10 cellular contexts compared by ENCODE assay signal in the genomic region with DNA sequence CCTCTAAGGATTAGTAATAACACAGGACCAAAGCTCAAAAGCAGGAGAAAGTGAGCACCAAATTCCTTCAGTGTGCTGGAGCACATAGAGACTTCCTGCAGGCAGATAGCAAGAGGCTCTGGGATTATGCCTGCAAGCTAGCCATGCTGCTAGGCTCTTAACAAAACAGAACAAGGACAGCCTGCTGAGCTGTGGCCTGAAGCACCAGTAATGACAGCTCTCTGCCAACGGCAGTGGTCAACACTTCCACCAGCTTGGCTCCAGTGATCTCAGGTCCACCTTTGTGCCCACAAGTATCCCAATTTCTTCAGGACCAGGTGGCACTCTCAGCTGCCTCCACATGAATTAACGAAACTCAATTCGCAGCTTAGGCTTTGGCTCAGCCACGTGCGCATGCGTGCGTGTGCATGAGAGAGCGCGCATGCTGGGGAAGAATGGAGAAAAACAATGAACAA.
A peak's percentile ranks its signal among the peaks of the same experiment; 100 is the strongest.
DNase-seq lines count a peak whose midpoint lies in the region; ATAC-seq and TF ChIP-seq lines count a peak whose summit lies in the region.
"Had no signal": no experiment of that assay in that cellular context is flagged by ENCODE, and none has a peak within 500 bp of the region (broad histone marks: within the 10 kb centered on the region; RNA-seq: fewer than 3 reads in every experiment).

No MANE protein-coding gene starts in this region.

- H3K4me1 Mint-ChIP-seq in activated naive CD4-positive, alpha-beta T cell treated with anti-CD3 and anti-CD28 coated beads, Interleukin-2, amount 50 U/mL, for 24 hours, result peaks cover 88% of the 10 kb centered on the region
- H3K4me1 Mint-ChIP-seq in activated naive CD4-positive, alpha-beta T cell treated with anti-CD3 and anti-CD28 coated beads for 36 hours (ENCODE audit: low read depth), result peaks cover 81% of the 10 kb centered on the region
- peaks cover 37% of the 10 kb centered on the region for H3K4me1 Mint-ChIP-seq in endodermal cell

- H3K9me3 Mint-ChIP-seq in activated naive CD4-positive, alpha-beta T cell treated with anti-CD3 and anti-CD28 coated beads, Interleukin-2, amount 50 U/mL, for 24 hours, result no peaks in the 10 kb centered on the region
- no peaks in the 10 kb centered on the region for H3K9me3 Mint-ChIP-seq in activated naive CD4-positive, alpha-beta T cell treated with anti-CD3 and anti-CD28 coated beads for 36 hours
- no peaks in the 10 kb centered on the region for H3K9me3 Mint-ChIP-seq in endodermal cell
- H3K9me3 Mint-ChIP-seq: effector memory CD8-positive, alpha-beta T cell had no signal

- H3K9ac ChIP-seq in endodermal cell (ENCODE audit: extremely low read depth, low read length, poor library complexity, severe bottlenecking), result no peak overlapping the region

- no peak for DNase-seq in activated naive CD4-positive, alpha-beta T cell treated with anti-CD3 and anti-CD28 coated beads for 36 hours
- DNase-seq in endodermal cell (peak; percentile 74), uterus (peak in 1 of 2 donors; percentile 12), DMS53 (lab: John Stamatoyannopoulos, UW) (no peak)
- DNase-seq: effector memory CD8-positive, alpha-beta T cell; NCI-H526 treated with DMSO at 0.1 percent for 48 hours had no signal

- no peak overlapping the region for H3K4me3 ChIP-seq in endodermal cell (ENCODE audit: low read length)
- no peak overlapping the region for H3K4me3 ChIP-seq in mesodermal cell (ENCODE audit: extremely low read depth, insufficient read depth, low read length, poor library complexity, severe bottlenecking)
- H3K4me3 ChIP-seq in uterus, result no peak overlapping the region

- H3K9me3 ChIP-seq in endodermal cell (ENCODE audit: control insufficient read depth, low read length) (no peaks in the 10 kb centered on the region), mesodermal cell (ENCODE audit: control insufficient read depth, low read length) (no peaks in the 10 kb centered on the region), uterus (no peaks in the 10 kb centered on the region)

- peaks cover 8% of the 10 kb centered on the region for H3K4me1 ChIP-seq in endodermal cell (ENCODE audit: control insufficient read depth, insufficient read depth, low read length)
- peaks cover 41% of the 10 kb centered on the region for H3K4me1 ChIP-seq in mesodermal cell (ENCODE audit: control insufficient read depth, insufficient read depth, low read length, poor library complexity, severe bottlenecking)
- H3K4me1 ChIP-seq in uterus, result peaks cover 38 to 65% of the 10 kb centered on the region in 2 donors

- no peak for TF ChIP-seq POLR2A in uterus (IDR thresholded peaks at IDR 0.05)

- peak overlapping the region; percentile 79 for H3K27ac Mint-ChIP-seq in activated naive CD4-positive, alpha-beta T cell treated with anti-CD3 and anti-CD28 coated beads, Interleukin-2, amount 50 U/mL, for 24 hours
- no peak overlapping the region for H3K27ac Mint-ChIP-seq in activated naive CD4-positive, alpha-beta T cell treated with anti-CD3 and anti-CD28 coated beads for 36 hours
- H3K27ac Mint-ChIP-seq in endodermal cell, result no peak overlapping the region

- H3K27me3 Mint-ChIP-seq in activated naive CD4-positive, alpha-beta T cell treated with anti-CD3 and anti-CD28 coated beads, Interleukin-2, amount 50 U/mL, for 24 hours, result no peaks in the 10 kb centered on the region
- no peaks in the 10 kb centered on the region for H3K27me3 Mint-ChIP-seq in activated naive CD4-positive, alpha-beta T cell treated with anti-CD3 and anti-CD28 coated beads for 36 hours (ENCODE audit: low read depth)
- no peaks in the 10 kb centered on the region for H3K27me3 Mint-ChIP-seq in endodermal cell (ENCODE audit: insufficient read depth)
- H3K27me3 Mint-ChIP-seq: effector memory CD8-positive, alpha-beta T cell had no signal

- intact Hi-C loops in activated naive CD4-positive, alpha-beta T cell treated with anti-CD3 and anti-CD28 coated beads for 36 hours (cut with micrococcal nuclease), result no loop called here
- intact Hi-C loops in uterus (cut with DNase I; ENCODE audit: low total_unique reads), result no loop called here

- H3K36me3 Mint-ChIP-seq in activated naive CD4-positive, alpha-beta T cell treated with anti-CD3 and anti-CD28 coated beads, Interleukin-2, amount 50 U/mL, for 24 hours, result peaks cover 9% of the 10 kb centered on the region
- H3K36me3 Mint-ChIP-seq in activated naive CD4-positive, alpha-beta T cell treated with anti-CD3 and anti-CD28 coated beads for 36 hours (ENCODE audit: low read depth), result peaks cover 10% of the 10 kb centered on the region
- H3K36me3 Mint-ChIP-seq in endodermal cell (ENCODE audit: low read depth), result peaks cover 32% of the 10 kb centered on the region

- H3K4me3 Mint-ChIP-seq in activated naive CD4-positive, alpha-beta T cell treated with anti-CD3 and anti-CD28 coated beads, Interleukin-2, amount 50 U/mL, for 24 hours, result peak overlapping the region; percentile 40
- H3K4me3 Mint-ChIP-seq in activated naive CD4-positive, alpha-beta T cell treated with anti-CD3 and anti-CD28 coated beads for 36 hours, result no peak overlapping the region
- H3K4me3 Mint-ChIP-seq in endodermal cell, result no peak overlapping the region

- ATAC-seq in GM21717 (IDR thresholded peaks at IDR 0.05; ENCODE audit: unreplicated experiment) (no peak), HG02840 (IDR thresholded peaks at IDR 0.05; ENCODE audit: low FRiP score, unreplicated experiment) (no peak)
- ATAC-seq: effector memory CD8-positive, alpha-beta T cell had no signal

- H3K36me3 ChIP-seq in endodermal cell (ENCODE audit: control insufficient read depth, insufficient read depth, low read length) (peaks cover 34% of the 10 kb centered on the region), mesodermal cell (ENCODE audit: control insufficient read depth, insufficient read depth, low read length) (peaks cover 51% of the 10 kb centered on the region), uterus (no peaks in the 10 kb centered on the region)

- H3K27me3 ChIP-seq in endodermal cell (ENCODE audit: control insufficient read depth, insufficient read depth, low read length, poor library complexity, severe bottlenecking) (no peaks in the 10 kb centered on the region), uterus (no peaks in the 10 kb centered on the region)

- CTCF ChIA-PET in activated naive CD4-positive, alpha-beta T cell treated with anti-CD3 and anti-CD28 coated beads for 36 hours (lab: Charles Lee), result interaction anchor here (0.7 to 2.1 kb wide), 5 partner anchors 9 to 389 kb away, joined by 3 to 7 read pairs (median 4); no protein-coding TSS in a partner anchor

- TF ChIP-seq CTCF in endodermal cell (conservative IDR thresholded peaks at IDR 0.05) (no peak), uterus (IDR thresholded peaks at IDR 0.05) (no peak)

- WGBS in endodermal cell (ENCODE audit: insufficient coverage in 1 of 2, insufficient read length in 1 of 2), 2 experiments, result 85 to 88% methylated on average over 9 of the region's 9 CpGs
- WGBS in mesodermal cell (ENCODE audit: insufficient coverage in 2 of 2), 2 experiments, result 79 to 89% methylated on average over 6 to 9 of the region's 9 CpGs

- H3K27ac ChIP-seq in endodermal cell (ENCODE audit: low read depth, low read length) (no peak overlapping the region), mesodermal cell (ENCODE audit: low read depth, low read length, severe bottlenecking) (peak overlapping the region; percentile 12), uterus (peak overlapping the region; percentile 67 to 78)
